In the genomic region with DNA sequence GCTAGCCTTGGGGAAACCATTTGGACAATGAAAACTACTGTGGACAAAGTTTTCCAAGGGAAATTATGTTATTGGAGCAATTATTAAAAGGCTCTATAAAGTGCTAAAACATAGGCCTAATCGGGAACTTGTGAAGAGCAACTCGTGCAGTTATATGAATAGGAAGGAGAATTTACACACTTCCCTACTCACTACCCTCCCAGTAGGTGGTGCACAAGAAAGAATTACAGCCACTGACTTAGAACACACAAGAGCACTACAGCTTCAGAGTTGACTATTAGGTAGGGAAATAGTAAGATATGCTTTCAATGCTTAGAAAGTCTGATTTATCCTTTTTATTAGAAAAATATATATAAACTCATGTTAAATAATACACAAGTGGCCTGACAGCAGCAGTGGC, we compare ENCODE assay signal across 17 cellular contexts. TPM values are rescaled to one million over a fixed set of nuclear protein-coding genes. Genes with fewer than 3 reads are reported as not detected.
A peak's percentile ranks its signal among the peaks of the same experiment; 100 is the strongest.
DNase-seq lines count a peak whose midpoint lies in the region; ATAC-seq, FAIRE-seq and TF ChIP-seq lines count a peak whose summit lies in the region.
"Had no signal": no experiment of that assay in that cellular context is flagged by ENCODE, and none has a peak within 500 bp of the region (broad histone marks: within the 10 kb centered on the region; RNA-seq: fewer than 3 reads in every experiment).

No MANE protein-coding gene starts in this region.

- FAIRE-seq in H54 (lab: Jason Lieb, UNC): no peak
- FAIRE-seq: G401.6, keratinocyte had no signal

- peak overlapping the region in 1 of 2 donors; percentile 97 for H3K27ac Mint-ChIP-seq in natural killer cell
- no peak overlapping the region for H3K27ac Mint-ChIP-seq in natural killer cell treated with Interleukin-12 subunit alpha and Interleukin-12 subunit beta and Interleukin-15 and Interleukin-18, amount 100 ng/mL, for 72 hours
- H3K27ac Mint-ChIP-seq: activated T-helper 2 cell treated with anti-CD3 and anti-CD28 coated beads, Interferon-gamma antibody, Interleukin-2, Interleukin-4, amounts not matched to agents 10 μg/mL and 5 μg/mL and 100 μg/mL, durations not matched to agents 14 hours and 24 hours and 36 hours had no signal

- peaks cover 0 to 5% of the 10 kb centered on the region in 2 donors for H3K9me3 Mint-ChIP-seq in natural killer cell
- peaks cover 12% of the 10 kb centered on the region for H3K9me3 Mint-ChIP-seq in natural killer cell treated with Interleukin-12 subunit alpha and Interleukin-12 subunit beta and Interleukin-15 and Interleukin-18, amount 100 ng/mL, for 72 hours

- ATAC-seq in natural killer cell: peak; percentile 47 to 68 (median 50)
- ATAC-seq in natural killer cell treated with Interleukin-12 subunit alpha and Interleukin-12 subunit beta and Interleukin-15 and Interleukin-18, amount 100 ng/mL, for 72 hours: no peak
- ATAC-seq in HG03571 (IDR thresholded peaks at IDR 0.05; ENCODE audit: unreplicated experiment): no peak

- intact Hi-C loops in natural killer cell (cut with micrococcal nuclease): no loop called here

- TF ChIP-seq CTCF in natural killer cell (IDR thresholded peaks at IDR 0.05): no peak
- TF ChIP-seq CTCF in fibroblast of mammary gland (conservative IDR thresholded peaks at IDR 0.05; ENCODE audit: control insufficient read depth, insufficient read depth, low read depth, low read length): peak; percentile 28

- H3K36me3 Mint-ChIP-seq in natural killer cell: peaks cover 34% of the 10 kb centered on the region
- peaks cover 29% of the 10 kb centered on the region for H3K36me3 Mint-ChIP-seq in natural killer cell treated with Interleukin-12 subunit alpha and Interleukin-12 subunit beta and Interleukin-15 and Interleukin-18, amount 100 ng/mL, for 72 hours

- DNase-seq in natural killer cell (no peak), OCI-M1 (lab: John Stamatoyannopoulos, UW) (peak; percentile 57), fibroblast of mammary gland (ENCODE audit: low read depth) (peak; percentile 36), G401 (ENCODE audit: low spot score) (no peak), NCI-H187 treated with DMSO at 0.1 percent for 48 hours (lab: John Stamatoyannopoulos, UW) (no peak), H54 (ENCODE audit: insufficient read length, low spot score) (no peak)
- DNase-seq in natural killer cell treated with Interleukin-12 subunit alpha and Interleukin-12 subunit beta and Interleukin-15 and Interleukin-18, amount 100 ng/mL, for 72 hours (ENCODE audit: low spot score): no peak
- DNase-seq: activated CD4-positive, alpha-beta T cell treated with anti-CD3 and anti-CD28 coated beads for 1 hour; esophagus squamous epithelium; GM23248; NCI-H2171; trophoblast cell had no signal

- H3K4me1 Mint-ChIP-seq in natural killer cell: peaks cover 50 to 57% of the 10 kb centered on the region in 2 donors
- peaks cover 32 to 35% of the 10 kb centered on the region in 2 donors for H3K4me1 Mint-ChIP-seq in natural killer cell treated with Interleukin-12 subunit alpha and Interleukin-12 subunit beta and Interleukin-15 and Interleukin-18, amount 100 ng/mL, for 72 hours (ENCODE audit: low read depth in 2 of 2)

- no peaks in the 10 kb centered on the region for H3K27me3 Mint-ChIP-seq in natural killer cell (ENCODE audit: low read depth in 2 of 2)
- no peaks in the 10 kb centered on the region for H3K27me3 Mint-ChIP-seq in natural killer cell treated with Interleukin-12 subunit alpha and Interleukin-12 subunit beta and Interleukin-15 and Interleukin-18, amount 100 ng/mL, for 72 hours

- in situ Hi-C loops in G401 (cut with HindIII; ENCODE audit: low sequenced_read_pairs): no loop called here

- no peak overlapping the region for H3K4me3 ChIP-seq in fibroblast of mammary gland (ENCODE audit: control insufficient read depth, low read depth, low read length)
- H3K4me3 ChIP-seq: esophagus squamous epithelium, GM23248, SJSA1 had no signal

- no peak overlapping the region for H3K4me3 Mint-ChIP-seq in natural killer cell
- no peak overlapping the region for H3K4me3 Mint-ChIP-seq in natural killer cell treated with Interleukin-12 subunit alpha and Interleukin-12 subunit beta and Interleukin-15 and Interleukin-18, amount 100 ng/mL, for 72 hours

- no peak for TF ChIP-seq POLR2A in H54 (IDR thresholded peaks at IDR 0.05; ENCODE audit: low read depth, low read length)

RNA-seq across cellular contexts. Expression of a gene that starts 47.2 kb away (rescaled TPM):
- total RNA-seq in natural killer cell: 100 to 1,000 TPM; 202 to 302 (median 301) TPM
- 10 to 100 TPM; 15.9 to 18.0 TPM for total RNA-seq in natural killer cell treated with Interleukin-12 subunit alpha and Interleukin-12 subunit beta and Interleukin-15 and Interleukin-18, amount 100 ng/mL, for 72 hours
- total RNA-seq in G401 (2014; rRNA removed; shearing (Covaris generic)): not detected in 2 replicates

Comparison
In these comparisons a context has a peak if more than half of its experiments do, and no peak if none do; other contexts are left out.
1. ATAC-seq: peak in natural killer cell (3 of 3); none in natural killer cell treated with Interleukin-12 subunit alpha and Interleukin-12 subunit beta and Interleukin-15 and Interleukin-18, amount 100 ng/mL, for 72 hours (0 of 2) and HG03571 (single experiment).
2. DNase-seq: peak in OCI-M1 (single experiment) and fibroblast of mammary gland (single experiment); none in natural killer cell (single experiment), natural killer cell treated with Interleukin-12 subunit alpha and Interleukin-12 subunit beta and Interleukin-15 and Interleukin-18, amount 100 ng/mL, for 72 hours (single experiment), G401 (single experiment), NCI-H187 treated with DMSO at 0.1 percent for 48 hours (single experiment) and H54 (single experiment).
3. RNA of a gene that starts 47.2 kb away (total RNA-seq): 202 to 302 TPM in natural killer cell and 15.9 to 18.0 TPM in natural killer cell treated with Interleukin-12 subunit alpha and Interleukin-12 subunit beta and Interleukin-15 and Interleukin-18, amount 100 ng/mL, for 72 hours; not detected in G401; every median in the first group is over 10 times any median in the second.